1 cellular context compared by ENCODE assay signal in the genomic region with DNA sequence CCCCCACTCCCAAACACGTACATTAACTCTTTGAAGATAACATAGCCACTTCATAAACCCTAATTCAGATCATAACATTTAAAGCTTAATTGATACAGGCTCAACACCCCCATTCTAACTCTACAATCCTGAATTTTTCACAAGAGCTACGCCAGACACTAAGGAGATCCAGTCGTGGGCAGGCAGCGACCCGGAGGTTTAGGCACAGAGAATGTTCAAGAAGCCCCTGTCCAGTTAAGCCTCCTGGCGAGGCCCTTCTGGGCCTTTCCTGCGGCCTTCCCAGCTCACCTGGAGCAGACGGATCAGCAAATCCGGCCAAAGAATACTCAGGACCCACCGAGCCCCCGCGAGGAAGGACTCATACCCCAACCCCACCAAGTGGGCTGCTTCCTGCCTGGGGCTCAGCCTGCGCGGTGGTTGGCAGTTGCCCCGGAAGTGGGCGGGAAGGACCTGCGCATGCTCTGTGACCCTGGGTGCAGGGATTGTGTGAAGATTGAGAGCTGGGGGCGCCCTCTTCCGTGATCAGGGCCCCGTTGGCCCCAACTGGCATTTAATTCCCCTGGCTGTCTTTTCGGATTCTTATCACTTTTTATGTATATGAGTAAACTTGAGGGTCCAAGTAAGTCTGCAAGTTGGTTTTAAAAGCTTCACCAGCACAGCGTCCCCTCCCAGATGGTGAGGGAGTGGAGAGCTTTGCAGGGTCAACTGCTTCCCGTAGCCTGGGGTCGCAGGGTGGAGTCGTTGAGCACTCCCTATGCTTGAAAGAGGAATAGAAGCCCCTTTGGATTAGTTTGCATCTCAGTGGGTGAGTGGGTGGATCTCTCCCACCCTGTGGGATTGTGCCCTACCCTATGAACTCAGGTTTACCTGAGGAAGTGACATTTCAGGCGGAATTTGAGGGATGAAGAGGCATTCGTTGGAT.
TF ChIP-seq lines count a peak whose summit lies in the region.

A gene (minus strand): TSS at position 415 of the 922 bp plus-strand sequence. CDS start 7,655 bp downstream, outside the sequence.

TF ChIP-seq in HEK293T, 16 proteins besides CTCF, POLR2A, EP300 and RAD21 (continued from another document):
- TF ChIP-seq HDGF (IDR thresholded peaks at IDR 0.05; ENCODE audit: borderline replicate concordance): no peak
- TF ChIP-seq ARNT (IDR thresholded peaks at IDR 0.05): no peak
- no peak for TF ChIP-seq L3MBTL2 (conservative IDR thresholded peaks at IDR 0.05)
- TF ChIP-seq TARDBP (IDR thresholded peaks at IDR 0.05): no peak
- TF ChIP-seq ZNF384 (IDR thresholded peaks at IDR 0.05): no peak
